ENCODE assay signal across 14 cellular contexts in the genomic region with DNA sequence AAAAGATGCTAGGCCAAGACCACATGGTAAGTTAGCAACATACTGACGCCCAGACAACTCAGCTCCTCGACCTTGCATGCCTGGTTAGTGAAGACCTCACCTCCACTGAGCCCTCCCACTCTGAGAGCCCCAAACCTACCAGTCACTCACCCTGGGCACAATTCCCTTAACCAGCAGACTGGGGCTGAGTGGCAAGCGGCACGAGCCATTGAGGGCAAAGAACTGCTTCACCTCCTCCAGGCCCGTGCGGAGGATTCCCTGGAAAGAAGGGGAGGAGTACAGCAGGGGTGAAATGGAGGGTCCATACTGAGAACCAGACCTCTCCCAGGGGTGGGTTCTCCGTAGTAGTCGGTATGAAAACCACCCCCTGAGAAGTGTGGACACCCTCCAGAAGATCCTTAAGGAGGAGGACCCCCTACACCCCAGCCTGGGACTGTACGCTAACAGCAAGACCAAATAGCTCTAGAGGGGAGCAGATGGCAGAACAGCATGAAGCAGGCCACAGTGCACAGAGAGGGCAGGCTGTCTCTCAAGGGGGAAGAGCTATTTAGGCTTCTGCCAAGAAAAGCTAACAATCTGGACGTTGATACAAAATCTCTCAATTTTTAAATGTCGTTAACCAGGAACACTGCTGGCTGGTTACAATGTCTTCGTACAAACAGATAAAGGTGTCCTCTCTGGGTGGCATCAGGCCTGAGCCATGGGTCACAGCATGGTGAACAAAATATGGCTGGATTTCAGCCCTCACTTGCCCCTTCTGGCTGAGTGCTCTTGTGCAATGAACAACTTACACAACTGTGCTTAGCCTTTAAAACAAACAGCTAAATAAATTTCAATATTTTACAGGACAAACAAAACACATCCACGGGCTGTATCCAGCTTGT. TPM values are rescaled to one million over a fixed set of nuclear protein-coding genes. Genes with fewer than 3 reads are reported as not detected.
DNase-seq lines count a peak whose midpoint lies in the region; ATAC-seq, FAIRE-seq and TF ChIP-seq lines count a peak whose summit lies in the region.
"Had no signal": no experiment of that assay in that cellular context is flagged by ENCODE, and none has a peak within 500 bp of the region (broad histone marks: within the 10 kb centered on the region; RNA-seq: fewer than 3 reads in every experiment).

No MANE protein-coding gene starts in this region.

- H3K9me2 ChIP-seq in MM.1S (replicated peaks; ENCODE audit: insufficient read depth, low read length), result no peaks in the 10 kb centered on the region

- no peak overlapping the region for H2AFZ ChIP-seq in MM.1S (ENCODE audit: low read length)

- no peaks in the 10 kb centered on the region for H3K27me3 Mint-ChIP-seq in CD4-positive, alpha-beta T cell

- H3K4me3 Mint-ChIP-seq in CD4-positive, alpha-beta T cell, result no peak overlapping the region
- H3K4me3 Mint-ChIP-seq: endodermal cell; T-helper 1 cell treated with Interleukin-12 subunit alpha and Interleukin-12 subunit beta and Interleukin-4 antibody, amounts not matched to agents 30 μg/mL and 1 μg/mL, for 36 hours had no signal

- no peak for TF ChIP-seq POLR2A in H54 (IDR thresholded peaks at IDR 0.05; ENCODE audit: low read depth, low read length)

- H3K27ac ChIP-seq in left lung (peak overlapping the region; percentile 6 to 9), subcutaneous abdominal adipose tissue (ENCODE audit: low read depth, low read length) (peak overlapping the region; percentile 84), MM.1S (ENCODE audit: low read length) (no peak overlapping the region)
- H3K27ac ChIP-seq in CD4-positive, alpha-beta T cell (ENCODE audit: low read depth, low read length), result no peak overlapping the region

- H3K4me1 Mint-ChIP-seq in CD4-positive, alpha-beta T cell (ENCODE audit: low read depth), result peaks cover 7% of the 10 kb centered on the region

- CTCF ChIA-PET in CD4-positive, alpha-beta T cell (lab: Charles Lee), result interaction anchor here (2.8 to 9.7 kb wide), 2 partner anchors 11 to 60 kb away, joined by 6 to 218 read pairs; no protein-coding TSS in a partner anchor

- no peaks in the 10 kb centered on the region for H3K9me3 Mint-ChIP-seq in CD4-positive, alpha-beta T cell
- H3K9me3 Mint-ChIP-seq: endodermal cell; T-helper 1 cell treated with Interleukin-12 subunit alpha and Interleukin-12 subunit beta and Interleukin-4 antibody, amounts not matched to agents 30 μg/mL and 1 μg/mL, for 36 hours had no signal

- peaks cover 96% of the 10 kb centered on the region for H3K36me3 Mint-ChIP-seq in CD4-positive, alpha-beta T cell (ENCODE audit: low read depth)

- no peaks in the 10 kb centered on the region for H4K20me1 ChIP-seq in MM.1S (ENCODE audit: insufficient read depth, low read length)

- H3K36me3 ChIP-seq in left lung, result peaks cover 0 to 74% of the 10 kb centered on the region in 2 donors
- peaks cover 3 to 87% (median 75%) of the 10 kb centered on the region in 5 donors for H3K36me3 ChIP-seq in subcutaneous abdominal adipose tissue (ENCODE audit: control insufficient read depth in 5 of 5, insufficient read depth in 5 of 5, low read length in 5 of 5)
- H3K36me3 ChIP-seq in MM.1S (replicated peaks; ENCODE audit: insufficient read depth, low read length), result no peaks in the 10 kb centered on the region

- no peak overlapping the region for H3K4me2 ChIP-seq in MM.1S (ENCODE audit: low read depth, low read length)

- H3K27me3 ChIP-seq in left lung (no peaks in the 10 kb centered on the region), subcutaneous abdominal adipose tissue (ENCODE audit: control insufficient read depth in 5 of 5, insufficient read depth in 4 of 5, low read length in 5 of 5) (no peaks in the 10 kb centered on the region), MM.1S (replicated peaks; ENCODE audit: insufficient read depth, low read length) (no peaks in the 10 kb centered on the region)
- H3K27me3 ChIP-seq in CD4-positive, alpha-beta T cell (ENCODE audit: control insufficient read depth, insufficient read depth, low read length), result no peaks in the 10 kb centered on the region
- H3K27me3 ChIP-seq: adrenal gland had no signal

- peak overlapping the region; percentile 19 to 49 (median 33) for H3K9ac ChIP-seq in subcutaneous abdominal adipose tissue (ENCODE audit: low read length in 5 of 5)
- no peak overlapping the region for H3K9ac ChIP-seq in MM.1S (ENCODE audit: low read length)

- TF ChIP-seq CTCF in left lung (IDR thresholded peaks at IDR 0.05), result no peak
- TF ChIP-seq CTCF in MM.1S (IDR thresholded peaks at IDR 0.05; ENCODE audit: low read length), result no peak
- TF ChIP-seq CTCF in CD4-positive, alpha-beta T cell (IDR thresholded peaks at IDR 0.05), result no peak

- no peaks in the 10 kb centered on the region for H3K79me2 ChIP-seq in MM.1S (ENCODE audit: low read length)

- no peak for ATAC-seq in left lung
- no peak for ATAC-seq in CD4-positive, alpha-beta T cell (ENCODE audit: poor library complexity)

- POLR2A ChIA-PET in CD4-positive, alpha-beta T cell (lab: Charles Lee), result interaction anchor here (0.5 to 2.0 kb wide), 3 partner anchors 61 to 841 kb away, joined by 3 to 7 read pairs (median 4); no protein-coding TSS in a partner anchor

- intact Hi-C loops in left lung (cut with DNase I), result loop anchor here in 1 of 2 donors (10.0 kb wide), 1 partner anchor 62 kb away; no protein-coding TSS in a partner anchor
- intact Hi-C loops in CD4-positive, alpha-beta T cell (cut with DNase I, micrococcal nuclease), result loop anchor here in 1 of 2 experiments (10.0 kb wide), 1 partner anchor 322 kb away; no protein-coding TSS in a partner anchor

- no peak overlapping the region for H3K27ac Mint-ChIP-seq in CD4-positive, alpha-beta T cell
- H3K27ac Mint-ChIP-seq: endodermal cell; T-helper 1 cell treated with Interleukin-12 subunit alpha and Interleukin-12 subunit beta and Interleukin-4 antibody, amounts not matched to agents 30 μg/mL and 1 μg/mL, for 36 hours had no signal

- DNase-seq in NCI-H524 (lab: John Stamatoyannopoulos, UW) (peak; percentile 73 to 85), cerebellum (ENCODE audit: low spot score) (peak; percentile 89), left lung (no peak), SKM-1 treated with dmso at 0.1 percent for 144 hours (lab: John Stamatoyannopoulos, UW; ENCODE audit: unreplicated experiment) (no peak), MM.1S (no peak), H54 (ENCODE audit: insufficient read length, low spot score) (no peak)
- no peak for DNase-seq in CD4-positive, alpha-beta T cell
- DNase-seq: activated CD8-positive, alpha-beta memory T cell treated with anti-CD3 and anti-CD28 coated beads for 24 hours; adrenal gland; COR-L47; endodermal cell; GOT3 had no signal

- H3K4me1 ChIP-seq in left lung, result peaks cover 5 to 34% of the 10 kb centered on the region in 2 donors
- H3K4me1 ChIP-seq in subcutaneous abdominal adipose tissue (ENCODE audit: control insufficient read depth in 5 of 5, insufficient read depth in 5 of 5, low read length in 5 of 5), result peaks cover 9 to 81% (median 60%) of the 10 kb centered on the region in 5 donors
- no peaks in the 10 kb centered on the region; the same call in 1 of the 2 replicates for H3K4me1 ChIP-seq in MM.1S (ENCODE audit: low read length)

- no peaks in the 10 kb centered on the region for H3K9me3 ChIP-seq in left lung
- no peaks in the 10 kb centered on the region for H3K9me3 ChIP-seq in subcutaneous abdominal adipose tissue (ENCODE audit: control insufficient read depth in 5 of 5, low read length in 5 of 5)
- no peaks in the 10 kb centered on the region for H3K9me3 ChIP-seq in MM.1S (replicated peaks; ENCODE audit: insufficient read depth, low read length)
- no peaks in the 10 kb centered on the region for H3K9me3 ChIP-seq in CD4-positive, alpha-beta T cell (ENCODE audit: control insufficient read depth, low read length)
- H3K9me3 ChIP-seq: adrenal gland had no signal

- no peak for FAIRE-seq in H54 (lab: Jason Lieb, UNC)

- H3K4me3 ChIP-seq in left lung (no peak overlapping the region), subcutaneous abdominal adipose tissue (ENCODE audit: low read depth in 1 of 5, low read length in 5 of 5) (no peak overlapping the region), MM.1S (ENCODE audit: low read length) (no peak overlapping the region)
- H3K4me3 ChIP-seq: adrenal gland had no signal

- no peaks in the 10 kb centered on the region for H3F3A ChIP-seq in MM.1S (ENCODE audit: insufficient read depth, low read length)

RNA-seq across cellular contexts. Expression of gene PPP1R15B, which starts 31.0 kb away (rescaled TPM):
- total RNA-seq in cerebellum (29.7 TPM), left lung (10 to 100 TPM; 35.7 to 53.0 TPM)
- total RNA-seq in CD4-positive, alpha-beta T cell, result 100 to 1,000 TPM; 171 to 179 TPM

RNA-seq across cellular contexts. Expression of gene PIK3C2B, which starts 52.0 kb away (rescaled TPM):
- total RNA-seq in cerebellum (32.3 TPM), left lung (10 to 100 TPM; 26.5 to 42.6 TPM)
- total RNA-seq in CD4-positive, alpha-beta T cell, result 10 to 100 TPM; 25.5 to 27.1 TPM

Comparison
In these comparisons a context has a peak if more than half of its experiments do, and no peak if none do; other contexts are left out.
1. DNase-seq: peak in NCI-H524 (2 of 2) and cerebellum (single experiment); none in left lung (0 of 2), SKM-1 treated with dmso at 0.1 percent for 144 hours (single experiment), MM.1S (single experiment), CD4-positive, alpha-beta T cell (0 of 10) and H54 (single experiment).
2. H3K27ac ChIP-seq: peak in left lung (2 of 2) and subcutaneous abdominal adipose tissue (single experiment); none in MM.1S (single experiment) and CD4-positive, alpha-beta T cell (single experiment).